In the genomic region with DNA sequence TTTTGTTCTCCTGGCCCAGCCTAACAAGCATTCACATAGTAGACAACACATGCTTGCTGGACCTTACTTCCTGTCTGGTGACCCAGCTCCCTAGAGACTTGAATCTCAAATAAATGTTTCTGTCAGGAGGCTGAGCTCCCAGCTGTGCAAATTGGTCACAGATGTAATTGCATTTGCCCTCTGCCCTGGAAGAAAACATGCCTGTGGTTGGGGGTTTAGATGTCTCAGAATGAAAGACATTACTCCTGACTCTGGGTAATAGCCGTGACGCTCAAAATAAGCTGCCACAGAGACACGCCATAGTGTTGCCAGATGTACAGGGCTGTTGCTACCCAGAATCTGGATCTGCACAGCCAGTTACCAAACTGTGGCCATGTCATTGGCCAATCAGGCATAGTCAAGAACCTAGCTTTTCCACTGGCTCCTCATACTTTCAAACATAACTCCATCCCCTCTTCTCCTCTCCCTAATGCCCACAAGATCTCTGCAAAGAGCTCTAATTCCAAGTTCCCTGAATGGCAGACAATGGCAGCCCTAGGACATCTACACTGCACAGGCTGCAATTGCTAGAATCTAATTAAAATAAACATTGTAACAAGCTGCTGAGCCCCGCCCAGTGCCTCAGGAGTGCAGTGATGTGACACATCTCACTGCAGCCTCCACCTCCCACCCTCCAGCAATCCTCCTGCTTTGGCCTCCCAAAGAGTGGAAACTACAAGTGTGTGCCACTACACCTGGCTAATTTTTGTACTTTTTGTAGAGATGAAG, we compare ENCODE assay signal across 11 cellular contexts. TPM values are rescaled to one million over a fixed set of nuclear protein-coding genes. Genes with fewer than 3 reads are reported as not detected.
DNase-seq lines count a peak whose midpoint lies in the region; ATAC-seq, FAIRE-seq and TF ChIP-seq lines count a peak whose summit lies in the region.
"Had no signal": no experiment of that assay in that cellular context is flagged by ENCODE, and none has a peak within 500 bp of the region (broad histone marks: within the 10 kb centered on the region; RNA-seq: fewer than 3 reads in every experiment).

No MANE protein-coding gene starts in this region.

- no peak overlapping the region for H3K4me3 ChIP-seq in Caco-2 (ENCODE audit: low read depth, low read length)
- no peak overlapping the region for H3K4me3 ChIP-seq in astrocyte (ENCODE audit: insufficient read depth, low read depth, low read length)
- no peak overlapping the region for H3K4me3 ChIP-seq in pancreas
- H3K4me3 ChIP-seq: upper lobe of left lung had no signal

- H3K9me3 Mint-ChIP-seq in Caco-2 (ENCODE audit: unreplicated experiment) (no peaks in the 10 kb centered on the region), astrocyte (ENCODE audit: unreplicated experiment) (no peaks in the 10 kb centered on the region)

- FAIRE-seq in astrocyte (lab: Jason Lieb, UNC) (peak; percentile 37), pancreas (lab: Jason Lieb, UNC) (no peak)

- H3K36me3 Mint-ChIP-seq in Caco-2 (ENCODE audit: insufficient read depth, unreplicated experiment) (no peaks in the 10 kb centered on the region), astrocyte (ENCODE audit: low read depth, unreplicated experiment) (no peaks in the 10 kb centered on the region)

- H3K27ac ChIP-seq in astrocyte (ENCODE audit: low read depth, low read length) (peak overlapping the region; percentile 70), pancreas (no peak overlapping the region)
- H3K27ac ChIP-seq: epithelial cell of prostate, HL-60, upper lobe of left lung had no signal

- ATAC-seq in GM19463 (IDR thresholded peaks at IDR 0.05; ENCODE audit: unreplicated experiment) (peak; percentile 91), HG03439 (IDR thresholded peaks at IDR 0.05; ENCODE audit: unreplicated experiment) (peak; percentile 83), pancreas (peak in 3 of 4 donors; percentile 20 to 29 (median 20))

- H3K4me1 ChIP-seq in Caco-2 (peaks cover 29% of the 10 kb centered on the region), astrocyte (ENCODE audit: insufficient read depth, low read length) (peaks cover 16% of the 10 kb centered on the region), pancreas (peaks cover 0 to 3% (median 0%) of the 10 kb centered on the region in 3 donors)

- H3K9me3 ChIP-seq in Caco-2 (no peaks in the 10 kb centered on the region), astrocyte (ENCODE audit: insufficient read depth, low read depth, low read length) (no peaks in the 10 kb centered on the region), pancreas (no peaks in the 10 kb centered on the region)
- H3K9me3 ChIP-seq: upper lobe of left lung had no signal

- intact Hi-C loops in Caco-2 (cut with micrococcal nuclease; ENCODE audit: unreplicated experiment) = loop anchor here (1.0 kb wide), 6 partner anchors 22 to 514 kb away; no protein-coding TSS in a partner anchor
- intact Hi-C loops in pancreas (cut with DNase I) = loop anchor here in 2 of 3 donors (5.0 to 10.0 kb wide), 2 partner anchors 511 to 513 kb away; no protein-coding TSS in a partner anchor

- H4K20me1 ChIP-seq in astrocyte (ENCODE audit: insufficient read depth, low read length) = no peaks in the 10 kb centered on the region

- no peaks in the 10 kb centered on the region for H3K79me2 ChIP-seq in astrocyte (ENCODE audit: insufficient read depth, low read length)

- peak overlapping the region; percentile 55 for H3K4me2 ChIP-seq in astrocyte (ENCODE audit: low read length)

- POLR2A ChIA-PET in Caco-2 (lab: Charles Lee) = interaction anchor here (0.6 to 1.0 kb wide), 4 partner anchors 61 to 296 kb away, joined by 3 to 12 read pairs (median 4); a partner anchor contains a TSS

- TF ChIP-seq CTCF in Caco-2 (IDR thresholded peaks at IDR 0.05; ENCODE audit: insufficient read depth in 1 of 2, low read depth in 1 of 2, low read length in 1 of 2, severe bottlenecking in 1 of 2, unreplicated experiment in 1 of 2) = no peak
- no peak for TF ChIP-seq CTCF in astrocyte (IDR thresholded peaks at IDR 0.05; ENCODE audit: insufficient read depth, low read depth, low read length)
- TF ChIP-seq CTCF in pancreas (IDR thresholded peaks at IDR 0.05) = no peak

- peak overlapping the region; percentile 39 for H3K27ac Mint-ChIP-seq in Caco-2 (ENCODE audit: unreplicated experiment)
- H3K27ac Mint-ChIP-seq in astrocyte (ENCODE audit: unreplicated experiment) = peak overlapping the region; percentile 96

- DNase-seq in Caco-2 (peak in 1 of 2 experiments; percentile 24), astrocyte (ENCODE audit: low read depth) (peak; percentile 96), pancreas (no peak), KG1 (lab: John Stamatoyannopoulos, UW) (no peak), amygdala (lab: John Stamatoyannopoulos, UW) (no peak), cerebellar cortex (ENCODE audit: low spot score) (no peak)
- DNase-seq: upper lobe of left lung had no signal

- WGBS in pancreas, 2 donors = 83 to 94% methylated on average over 4 of the region's 4 CpGs

- H3K27me3 ChIP-seq in Caco-2 (replicated peaks; ENCODE audit: control insufficient read depth, insufficient read depth, low read length) = no peaks in the 10 kb centered on the region
- H3K27me3 ChIP-seq in astrocyte (ENCODE audit: insufficient read depth, low read length) = peaks cover 9% of the 10 kb centered on the region
- no peaks in the 10 kb centered on the region for H3K27me3 ChIP-seq in pancreas
- H3K27me3 ChIP-seq: upper lobe of left lung had no signal

- peak overlapping the region; percentile 47 for H3K9ac ChIP-seq in astrocyte (ENCODE audit: low read length)

- H3K36me3 ChIP-seq in Caco-2 (ENCODE audit: control insufficient read depth, insufficient read depth, low read length) (no peaks in the 10 kb centered on the region), astrocyte (ENCODE audit: insufficient read depth, low read length) (no peaks in the 10 kb centered on the region), pancreas (no peaks in the 10 kb centered on the region)
- H3K36me3 ChIP-seq: upper lobe of left lung had no signal

- H3K4me1 Mint-ChIP-seq in Caco-2 (ENCODE audit: low read depth, unreplicated experiment) (peaks cover 19% of the 10 kb centered on the region), astrocyte (ENCODE audit: low read depth, unreplicated experiment) (peaks cover 10% of the 10 kb centered on the region)

- peaks cover 6% of the 10 kb centered on the region for H3K27me3 Mint-ChIP-seq in Caco-2 (ENCODE audit: insufficient read depth, unreplicated experiment)
- peaks cover 2% of the 10 kb centered on the region for H3K27me3 Mint-ChIP-seq in astrocyte (ENCODE audit: low read depth, unreplicated experiment)

- CTCF ChIA-PET in Caco-2 (lab: Charles Lee) = interaction anchor here (0.5 to 2.1 kb wide), 8 partner anchors 8 to 514 kb away, joined by 3 to 20 read pairs (median 4); a partner anchor contains a TSS

- H2AFZ ChIP-seq in astrocyte (ENCODE audit: low read depth, low read length) = peak overlapping the region; percentile 11

- no TSS peak for BruUV-seq in Caco-2 (replicated peaks; lab: Mats Ljungman, UMichigan)

- H3K4me3 Mint-ChIP-seq in Caco-2 (ENCODE audit: unreplicated experiment) (no peak overlapping the region), astrocyte (ENCODE audit: unreplicated experiment) (no peak overlapping the region)

RNA-seq across cellular contexts. Expression of a gene that starts 32.8 kb away (rescaled TPM):
- 1.1 and 1.3 TPM in 2 replicates for total RNA-seq in Caco-2 (2022)
- total RNA-seq in astrocyte = 1.6 and 2.0 TPM in 2 replicates
- 10 to 100 TPM in 1 of 6 donors, 1 to 10 TPM in 5; 4.5 to 11.1 (median 5.6) TPM for total RNA-seq in pancreas
- polyA plus RNA-seq in pancreas = 10 to 100 TPM; 18.6 to 25.9 TPM

Comparison
In these comparisons a context has a peak if more than half of its experiments do, and no peak if none do; other contexts are left out.
1. ATAC-seq: peak in every context shown above with its lines; median percentile 91 in GM19463; 83 in HG03439; 20 in pancreas.